Comparison of ENCODE assay signal across 9 cellular contexts in genomic region chr22:37243402-37244113, GRCh38. TPM values are rescaled to one million over a fixed set of nuclear protein-coding genes. Genes with fewer than 3 reads are reported as not detected.
DNase-seq lines count a peak whose midpoint lies in the region; ATAC-seq and TF ChIP-seq lines count a peak whose summit lies in the region.
"Had no signal": no experiment of that assay in that cellular context is flagged by ENCODE, and none has a peak within 500 bp of the region (broad histone marks: within the 10 kb centered on the region; RNA-seq: fewer than 3 reads in every experiment).

No MANE protein-coding gene starts in this region.

- H3K27ac ChIP-seq in HUES48 (ENCODE audit: low read depth, low read length) (no peak overlapping the region), colonic mucosa (peak overlapping the region; percentile 70)

- ATAC-seq in GM19025 (IDR thresholded peaks at IDR 0.05; ENCODE audit: low read depth, unreplicated experiment) (peak; percentile 2), GM21786 (IDR thresholded peaks at IDR 0.05; ENCODE audit: unreplicated experiment) (no peak)

- H3K9ac ChIP-seq in HUES48 (ENCODE audit: low read depth, low read length) (no peak overlapping the region), colonic mucosa (ENCODE audit: low read depth in 2 of 2, low read length in 2 of 2) (peak overlapping the region; percentile 77 to 81)

- no peaks in the 10 kb centered on the region for H3K36me3 Mint-ChIP-seq in progenitor cell of endocrine pancreas (ENCODE audit: insufficient read depth)

- no peaks in the 10 kb centered on the region for H3K36me3 ChIP-seq in HUES48 (ENCODE audit: control insufficient read depth, insufficient read depth, low read length)
- H3K36me3 ChIP-seq in colonic mucosa, result no peaks in the 10 kb centered on the region

- no peak for DNase-seq in colonic mucosa
- DNase-seq in progenitor cell of endocrine pancreas (ENCODE audit: low spot score, unreplicated experiment), result no peak
- no peak for DNase-seq in AG20443 (ENCODE audit: low spot score)
- DNase-seq in T1000 (lab: John Stamatoyannopoulos, UW), result no peak
- DNase-seq in putamen (ENCODE audit: low spot score), result no peak

- intact Hi-C loops in colonic mucosa (cut with DNase I), result no loop called here

- H3K27me3 ChIP-seq in HUES48 (ENCODE audit: control insufficient read depth, insufficient read depth, low read length) (no peaks in the 10 kb centered on the region), colonic mucosa (no peaks in the 10 kb centered on the region)

- H3K4me1 ChIP-seq in HUES48 (ENCODE audit: control insufficient read depth, insufficient read depth, low read length) (no peaks in the 10 kb centered on the region; the same call in 1 of the 2 replicates), colonic mucosa (no peaks in the 10 kb centered on the region)

- no peak overlapping the region for H3K27ac Mint-ChIP-seq in progenitor cell of endocrine pancreas

- H3K4me3 ChIP-seq in HUES48 (ENCODE audit: low read depth, low read length) (peak overlapping the region; percentile 21; the same call in 1 of the 2 replicates), colonic mucosa (peak overlapping the region; percentile 57)

- H3K9me3 ChIP-seq in HUES48 (ENCODE audit: control insufficient read depth, insufficient read depth, low read length), result no peaks in the 10 kb centered on the region
- no peaks in the 10 kb centered on the region for H3K9me3 ChIP-seq in colonic mucosa

- TF ChIP-seq CTCF in colonic mucosa (IDR thresholded peaks at IDR 0.05) (no peak), progenitor cell of endocrine pancreas (IDR thresholded peaks at IDR 0.05; ENCODE audit: unreplicated experiment) (no peak)

- H3K4me3 Mint-ChIP-seq in progenitor cell of endocrine pancreas (ENCODE audit: low read depth), result peak overlapping the region; percentile 37

- peaks cover 3% of the 10 kb centered on the region for H3K4me1 Mint-ChIP-seq in progenitor cell of endocrine pancreas (ENCODE audit: low read depth)

- peaks cover 7% of the 10 kb centered on the region for H3K27me3 Mint-ChIP-seq in progenitor cell of endocrine pancreas

- no peaks in the 10 kb centered on the region for H3K9me3 Mint-ChIP-seq in progenitor cell of endocrine pancreas (ENCODE audit: low read depth)

RNA-seq across cellular contexts. Expression of gene RAC2, which starts 0.5 kb away (rescaled TPM):
- total RNA-seq in colonic mucosa (10 to 100 TPM; 27.4 to 27.6 TPM), progenitor cell of endocrine pancreas (1.7 and 1.9 TPM in 2 replicates)

RNA-seq across cellular contexts. Expression of gene SSTR3, which starts 31.3 kb away (rescaled TPM):
- under 1 TPM in 1 of 2 donors, not detected in 1; 0.12 TPM for total RNA-seq in colonic mucosa
- total RNA-seq in progenitor cell of endocrine pancreas, result 1.3 and 1.9 TPM in 2 replicates
- total RNA-seq: right cardiac atrium had no signal

RNA-seq across cellular contexts. Expression of gene CYTH4, which starts 38.8 kb away (rescaled TPM):
- total RNA-seq in colonic mucosa, result 1 to 10 TPM; 3.0 to 7.4 TPM
- total RNA-seq in progenitor cell of endocrine pancreas, result not detected in 2 replicates

RNA-seq across cellular contexts. Expression of gene C1QTNF6, which starts 55.5 kb away (rescaled TPM):
- 10 to 100 TPM in 1 of 2 donors, 1 to 10 TPM in 1; 9.3 to 16.7 TPM for total RNA-seq in colonic mucosa
- 13.8 and 14.5 TPM in 2 replicates for total RNA-seq in progenitor cell of endocrine pancreas
